ENCODE assay signal across 8 cellular contexts in genomic region chr17:9576521-9577401, GRCh38. TPM values are rescaled to one million over a fixed set of nuclear protein-coding genes. Genes with fewer than 3 reads are reported as not detected.
DNase-seq lines count a peak whose midpoint lies in the region; ATAC-seq and TF ChIP-seq lines count a peak whose summit lies in the region.

TSS of gene CFAP52 (plus strand) at chr17:9576642. CDS start at chr17:9576696, 54 bp downstream.

- no peaks in the 10 kb centered on the region for H3K9me3 Mint-ChIP-seq in activated naive CD8-positive, alpha-beta T cell treated with anti-CD3 and anti-CD28 coated beads, Interleukin-2, amount 50 U/mL, for 24 hours

- no peaks in the 10 kb centered on the region for H3K27me3 ChIP-seq in Karpas-422 (ENCODE audit: low read length)
- H3K27me3 ChIP-seq in parathyroid adenoma (ENCODE audit: control insufficient read depth, insufficient read depth, low read length) = no peaks in the 10 kb centered on the region
- H3K27me3 ChIP-seq in thyroid gland = no peaks in the 10 kb centered on the region

- H3K36me3 ChIP-seq in Karpas-422 (ENCODE audit: insufficient read depth, low read length) = no peaks in the 10 kb centered on the region
- H3K36me3 ChIP-seq in parathyroid adenoma (ENCODE audit: control insufficient read depth, insufficient read depth, low read length) = no peaks in the 10 kb centered on the region
- H3K36me3 ChIP-seq in thyroid gland = no peaks in the 10 kb centered on the region

- H3K27me3 Mint-ChIP-seq in activated naive CD8-positive, alpha-beta T cell treated with anti-CD3 and anti-CD28 coated beads, Interleukin-2, amount 50 U/mL, for 24 hours = no peaks in the 10 kb centered on the region

- H3K27ac Mint-ChIP-seq in activated naive CD8-positive, alpha-beta T cell treated with anti-CD3 and anti-CD28 coated beads, Interleukin-2, amount 50 U/mL, for 24 hours = peak within 1 kb of the TSS; percentile 83

- WGBS in thyroid gland, 2 donors = 5 to 8% methylated on average over 39 to 40 of the region's 40 CpGs

- H3K4me3 Mint-ChIP-seq in activated naive CD8-positive, alpha-beta T cell treated with anti-CD3 and anti-CD28 coated beads, Interleukin-2, amount 50 U/mL, for 24 hours = peak within 1 kb of the TSS; percentile 94

- H3K9ac ChIP-seq in Karpas-422 (ENCODE audit: low read length) (peak within 1 kb of the TSS; percentile 84), parathyroid adenoma (no peak within 1 kb of the TSS)

- H3K4me3 ChIP-seq in Karpas-422 (ENCODE audit: low read length) (peak within 1 kb of the TSS; percentile 90), parathyroid adenoma (ENCODE audit: low read depth, low read length) (peak within 1 kb of the TSS; percentile 70), thyroid gland (replicated peaks in 1 of 3) (peak within 1 kb of the TSS; percentile 51 to 96 (median 55))

- no peak for TF ChIP-seq POLR2A in thyroid gland (IDR thresholded peaks at IDR 0.05)

- H3K79me2 ChIP-seq in Karpas-422 (ENCODE audit: low read length) = peaks cover 24% of the 10 kb centered on the region
- H3K79me2 ChIP-seq in parathyroid adenoma = peaks cover 2% of the 10 kb centered on the region

- no peaks in the 10 kb centered on the region; the same call in 1 of the 2 replicates for H4K20me1 ChIP-seq in Karpas-422 (ENCODE audit: insufficient read depth, low read depth, low read length)

- intact Hi-C loops in cardiac septum (cut with DNase I) (loop anchor here (10.0 kb wide), 1 partner anchor 188 kb away; no protein-coding TSS in a partner anchor), thyroid gland (cut with DNase I) (no loop called here)

- H3K9me3 ChIP-seq in Karpas-422 (ENCODE audit: low read length) = no peaks in the 10 kb centered on the region
- no peaks in the 10 kb centered on the region for H3K9me3 ChIP-seq in parathyroid adenoma (ENCODE audit: control insufficient read depth, low read length)
- H3K9me3 ChIP-seq in thyroid gland = no peaks in the 10 kb centered on the region

- H3K4me2 ChIP-seq in Karpas-422 (ENCODE audit: low read depth, low read length, poor library complexity, severe bottlenecking) = peak within 1 kb of the TSS; percentile 84
- peak within 1 kb of the TSS; percentile 54 for H3K4me2 ChIP-seq in parathyroid adenoma (ENCODE audit: low read length)

- H2AFZ ChIP-seq in Karpas-422 (ENCODE audit: low read length) (peak within 1 kb of the TSS; percentile 72), parathyroid adenoma (peak within 1 kb of the TSS; percentile 88)

- H3K4me1 ChIP-seq in Karpas-422 (ENCODE audit: low read length) (peaks cover 24% of the 10 kb centered on the region), parathyroid adenoma (no peaks in the 10 kb centered on the region), thyroid gland (peaks cover 6 to 7% of the 10 kb centered on the region in 2 donors)

- peak; percentile 54 for ATAC-seq in activated naive CD8-positive, alpha-beta T cell treated with anti-CD3 and anti-CD28 coated beads, Interleukin-2, amount 50 U/mL, for 24 hours

- peaks cover 23% of the 10 kb centered on the region for H3K4me1 Mint-ChIP-seq in activated naive CD8-positive, alpha-beta T cell treated with anti-CD3 and anti-CD28 coated beads, Interleukin-2, amount 50 U/mL, for 24 hours

- DNase-seq in NCI-H2196 (lab: John Stamatoyannopoulos, UW; ENCODE audit: unreplicated experiment) (peak; percentile 43), NCI-H2196 treated with DMSO at 0.1 percent for 48 hours (lab: John Stamatoyannopoulos, UW; ENCODE audit: unreplicated experiment) (no peak), Karpas-422 (peak; percentile 91), SW480 (ENCODE audit: low spot score) (peak; percentile 57), cardiac septum (ENCODE audit: low spot score) (peak; percentile 83), thyroid gland (peak; percentile 72 to 73)
- peak; percentile 77 for DNase-seq in activated naive CD8-positive, alpha-beta T cell treated with anti-CD3 and anti-CD28 coated beads, Interleukin-2, amount 50 U/mL, for 24 hours

- peak within 1 kb of the TSS; percentile 25; the same call in 1 of the 2 replicates for H3K27ac ChIP-seq in Karpas-422 (ENCODE audit: low read length)
- peak within 1 kb of the TSS; percentile 26 for H3K27ac ChIP-seq in parathyroid adenoma
- peak within 1 kb of the TSS in 2 of 3 donors; percentile 11 to 62 for H3K27ac ChIP-seq in thyroid gland

- TF ChIP-seq CTCF in parathyroid adenoma (IDR thresholded peaks at IDR 0.05) (peak; percentile 56), thyroid gland (IDR thresholded peaks at IDR 0.05) (peak in 5 of 6 experiments; percentile 18 to 62 (median 56))

- H3K36me3 Mint-ChIP-seq in activated naive CD8-positive, alpha-beta T cell treated with anti-CD3 and anti-CD28 coated beads, Interleukin-2, amount 50 U/mL, for 24 hours (ENCODE audit: low read depth) = peaks cover 3% of the 10 kb centered on the region

- no peaks in the 10 kb centered on the region for H3K9me2 ChIP-seq in Karpas-422 (replicated peaks; ENCODE audit: insufficient read depth, low read length)

RNA-seq across cellular contexts. Expression of gene CFAP52, which starts in this region (rescaled TPM):
- not detected in 2 replicates for total RNA-seq in Karpas-422 (2014; rRNA removed; shearing (Covaris generic); ENCODE audit: low replicate concordance)
- not detected for total RNA-seq in cardiac septum
- total RNA-seq in thyroid gland = under 1 TPM in 2 of 4 donors, not detected in 2; 0.27 to 0.78 TPM

Comparison
In these comparisons a context has a peak if more than half of its experiments do, and no peak if none do; other contexts are left out.
1. Peak in DNase-seq, H3K4me3 ChIP-seq, H3K27ac ChIP-seq, H3K9ac ChIP-seq and H3K4me2 ChIP-seq in Karpas-422; RNA of the gene not detected or under 1 TPM.
2. Peak in DNase-seq in cardiac septum; RNA of the gene not detected or under 1 TPM.
3. Peak in DNase-seq, H3K4me3 ChIP-seq and H3K27ac ChIP-seq in thyroid gland; RNA of the gene not detected or under 1 TPM.